8 cellular contexts compared by ENCODE assay signal in genomic region chr5:135565691-135566421, GRCh38. TPM values are rescaled to one million over a fixed set of nuclear protein-coding genes. Genes with fewer than 3 reads are reported as not detected.
DNase-seq lines count a peak whose midpoint lies in the region; ATAC-seq and TF ChIP-seq lines count a peak whose summit lies in the region.

No MANE protein-coding gene starts in this region.

- peak overlapping the region; percentile 24 for H2AFZ ChIP-seq in IMR-90 (replicated peaks; ENCODE audit: low read length, poor library complexity)
- no peak overlapping the region for H2AFZ ChIP-seq in SK-N-SH (ENCODE audit: low read depth)

- no TSS peak for BruUV-seq in IMR-90 (replicated peaks; lab: Mats Ljungman, UMichigan)

- H3K9me1 ChIP-seq in IMR-90 (ENCODE audit: insufficient read depth, low read length), result no peaks in the 10 kb centered on the region

- no peaks in the 10 kb centered on the region for H3F3A ChIP-seq in SK-N-SH (replicated peaks; ENCODE audit: insufficient read depth)

- H3K4me1 Mint-ChIP-seq in activated naive CD8-positive, alpha-beta T cell treated with anti-CD3 and anti-CD28 coated beads for 36 hours, result no peaks in the 10 kb centered on the region

- in situ Hi-C loops in IMR-90 (cut with MboI; ENCODE audit: low sequenced_read_pairs), result loop anchor here (10.0 to 25.0 kb wide), 2 partner anchors 269 to 646 kb away; partner anchors contain the start of gene SLC25A48

- CTCF ChIA-PET in IMR-90 (lab: Yijun Ruan, JAX), result interaction anchor here (0.7 to 5.4 kb wide), 18 partner anchors 11 to 269 kb away, joined by 3 to 56 read pairs (median 5); partner anchors contain the start of gene SLC25A48
- CTCF ChIA-PET in SK-N-SH (lab: Yijun Ruan, JAX), result interaction anchor here (0.5 to 25.1 kb wide), 41 partner anchors 7 to 867 kb away, joined by 3 to 409 read pairs (median 3); partner anchors contain the start of gene SLC25A48

- peak; percentile 74 for ATAC-seq in IMR-90 (ENCODE audit: low read depth)
- peak in 7 of 8 donors; percentile 40 to 78 (median 62) for ATAC-seq in heart right ventricle
- no peak for ATAC-seq in HG02938 (IDR thresholded peaks at IDR 0.05; ENCODE audit: unreplicated experiment)
- ATAC-seq in GM19397 (IDR thresholded peaks at IDR 0.05; ENCODE audit: unreplicated experiment), result no peak

- no peak overlapping the region for H3K18ac ChIP-seq in IMR-90 (ENCODE audit: low read depth, low read length)

- intact Hi-C loops in IMR-90 (cut with micrococcal nuclease), result loop anchor here (10.0 kb wide), 1 partner anchor 649 kb away; no protein-coding TSS in a partner anchor
- intact Hi-C loops in heart right ventricle (cut with DNase I), result loop anchor here in 3 of 10 donors (10.0 kb wide), 2 partner anchors 159 to 649 kb away; no protein-coding TSS in a partner anchor

- no peak overlapping the region for H3K23ac ChIP-seq in IMR-90 (ENCODE audit: low read depth, low read length)

- H3K4me1 ChIP-seq in IMR-90 (ENCODE audit: control insufficient read depth, insufficient read depth, low read length) (no peaks in the 10 kb centered on the region), SK-N-SH (ENCODE audit: control insufficient read depth in 1 of 2, insufficient read depth in 2 of 2, low read depth in 1 of 2, low read length in 1 of 2) (no peaks in the 10 kb centered on the region; a peak in 1 of 4 replicates), heart right ventricle (peaks cover 0 to 3% (median 0%) of the 10 kb centered on the region in 9 donors)

- H2BK15ac ChIP-seq in IMR-90 (ENCODE audit: low read depth, low read length), result no peak overlapping the region

- TF ChIP-seq POLR2A in IMR-90 (IDR thresholded peaks at IDR 0.05; ENCODE audit: low read depth, low read length), result no peak

- H2BK5ac ChIP-seq in IMR-90 (ENCODE audit: low read depth, low read length, poor library complexity, severe bottlenecking), result no peak overlapping the region

- H3K79me2 ChIP-seq in SK-N-SH (ENCODE audit: insufficient read depth), result no peaks in the 10 kb centered on the region

- H3K36me3 ChIP-seq in IMR-90 (ENCODE audit: control insufficient read depth, insufficient read depth, low read length) (no peaks in the 10 kb centered on the region), SK-N-SH (replicated peaks in 1 of 2; ENCODE audit: control insufficient read depth in 1 of 2, insufficient read depth in 2 of 2, low read length in 1 of 2) (no peaks in the 10 kb centered on the region), heart right ventricle (no peaks in the 10 kb centered on the region)

- H2AK9ac ChIP-seq in IMR-90 (replicated peaks; ENCODE audit: low read depth, low read length, poor library complexity), result no peak overlapping the region

- dilution Hi-C loops in IMR-90 (cut with HindIII; ENCODE audit: low sequenced_read_pairs, unreplicated experiment), result loop anchor here (25.0 kb wide), 1 partner anchor 104 kb away; the partner anchor contains the start of gene TIFAB

- H2BK120ac ChIP-seq in IMR-90 (ENCODE audit: low read depth, low read length), result no peak overlapping the region

- no peak overlapping the region for H4K91ac ChIP-seq in IMR-90 (ENCODE audit: insufficient read depth, low read depth, low read length)

- no peak overlapping the region for H4K5ac ChIP-seq in IMR-90 (ENCODE audit: low read depth, low read length)

- H3K4me3 ChIP-seq in GM12865 (ENCODE audit: low read depth, low read length), result no peak overlapping the region
- H3K4me3 ChIP-seq in IMR-90 (ENCODE audit: insufficient read depth, low read depth, low read length), result no peak overlapping the region
- H3K4me3 ChIP-seq in SK-N-SH (ENCODE audit: low read depth in 2 of 2, low read length in 1 of 2), result no peak overlapping the region; a peak in 1 of 4 replicates
- no peak overlapping the region for H3K4me3 ChIP-seq in heart right ventricle
- no peak overlapping the region for H3K4me3 ChIP-seq in retinal pigment epithelial cell (ENCODE audit: low read length)

- H4K20me1 ChIP-seq in IMR-90 (ENCODE audit: insufficient read depth, low read length) (no peaks in the 10 kb centered on the region), SK-N-SH (ENCODE audit: insufficient read depth) (no peaks in the 10 kb centered on the region)

- H3K27me3 ChIP-seq in IMR-90 (ENCODE audit: control insufficient read depth, insufficient read depth, low read length) (peaks cover 17% of the 10 kb centered on the region), SK-N-SH (ENCODE audit: insufficient read depth) (peaks cover 5% of the 10 kb centered on the region; the same call in 1 of the 2 replicates), heart right ventricle (peaks cover 0 to 35% (median 7%) of the 10 kb centered on the region in 7 donors)

- no peaks in the 10 kb centered on the region for H3K9me3 ChIP-seq in IMR-90 (ENCODE audit: control insufficient read depth, insufficient read depth, low read length)
- no peaks in the 10 kb centered on the region for H3K9me3 ChIP-seq in SK-N-SH
- H3K9me3 ChIP-seq in heart right ventricle, result no peaks in the 10 kb centered on the region

- H3K27ac ChIP-seq in IMR-90 (ENCODE audit: insufficient read depth, low read length) (no peak overlapping the region), SK-N-SH (ENCODE audit: low read depth in 2 of 2, low read length in 1 of 2) (no peak overlapping the region), heart right ventricle (no peak overlapping the region)

- no peak for TF ChIP-seq EP300 in SK-N-SH (IDR thresholded peaks at IDR 0.05; ENCODE audit: borderline replicate concordance in 1 of 2, low read depth in 1 of 2, low read length in 1 of 2)

- H3K9me3 Mint-ChIP-seq in activated naive CD8-positive, alpha-beta T cell treated with anti-CD3 and anti-CD28 coated beads for 36 hours, result no peaks in the 10 kb centered on the region

- H2BK20ac ChIP-seq in IMR-90 (ENCODE audit: low read depth, low read length), result no peak overlapping the region

- H3K4me2 ChIP-seq in IMR-90 (ENCODE audit: low read depth, low read length), result no peak overlapping the region
- no peak overlapping the region for H3K4me2 ChIP-seq in SK-N-SH

- DNase-seq in GM12865 (ENCODE audit: low read depth) (peak; percentile 72), IMR-90 (peak; percentile 52), SK-N-SH (peak; percentile 60), heart right ventricle (peak; percentile 41 to 75), retinal pigment epithelial cell (ENCODE audit: low read depth) (no peak)
- peak; percentile 63 for DNase-seq in activated naive CD8-positive, alpha-beta T cell treated with anti-CD3 and anti-CD28 coated beads for 36 hours

- H3K27me3 Mint-ChIP-seq in activated naive CD8-positive, alpha-beta T cell treated with anti-CD3 and anti-CD28 coated beads for 36 hours, result peaks cover 19% of the 10 kb centered on the region

- no peak overlapping the region for H3K27ac Mint-ChIP-seq in activated naive CD8-positive, alpha-beta T cell treated with anti-CD3 and anti-CD28 coated beads for 36 hours

- H4K8ac ChIP-seq in IMR-90 (ENCODE audit: low read depth in 2 of 2, low read length in 2 of 2), result no peak overlapping the region

- H3K56ac ChIP-seq in IMR-90 (ENCODE audit: extremely low read depth, insufficient read depth, low read length), result no peak overlapping the region

- no peak overlapping the region for H3K4me3 Mint-ChIP-seq in activated naive CD8-positive, alpha-beta T cell treated with anti-CD3 and anti-CD28 coated beads for 36 hours

- TF ChIP-seq CTCF in GM12865 (IDR thresholded peaks at IDR 0.05; ENCODE audit: insufficient read depth, low read depth, low read length, missing control alignments) (peak; percentile 93), IMR-90 (conservative IDR thresholded peaks at IDR 0.05; ENCODE audit: low read depth, low read length) (peak; percentile 80), SK-N-SH (IDR thresholded peaks at IDR 0.05) (peak; percentile 83), heart right ventricle (IDR thresholded peaks at IDR 0.05) (peak; percentile 60 to 92 (median 83)), retinal pigment epithelial cell (conservative IDR thresholded peaks at IDR 0.05; ENCODE audit: low read depth, low read length) (peak; percentile 97)

- no peaks in the 10 kb centered on the region for H3K79me1 ChIP-seq in IMR-90 (ENCODE audit: low read depth in 1 of 2, low read length in 2 of 2)

- no peaks in the 10 kb centered on the region for H3K9me2 ChIP-seq in SK-N-SH

- WGBS in IMR-90 (ENCODE audit: extremely low coverage in 2 of 2, insufficient read length in 1 of 2), 2 experiments, result 45% methylated on average over 2 of the region's 16 CpGs; no CpG with 5 or more reads in 1 of the 2 experiments
- WGBS in SK-N-SH (ENCODE audit: low lambda C conversion rate), result 22% methylated on average over 14 of the region's 16 CpGs
- WGBS in heart right ventricle, 2 donors, result 31 to 37% methylated on average over 16 of the region's 16 CpGs

- H3K9ac ChIP-seq in IMR-90 (ENCODE audit: low read depth, low read length) (no peak overlapping the region), SK-N-SH (no peak overlapping the region)

- no peak overlapping the region for H3K4ac ChIP-seq in IMR-90 (ENCODE audit: low read depth, low read length)

- POLR2A ChIA-PET in IMR-90 (lab: Charles Lee; ENCODE audit: unreplicated experiment) (interaction anchor here (0.6 kb wide), 1 partner anchor 14 kb away, joined by 3 read pairs; no protein-coding TSS in a partner anchor), SK-N-SH (lab: Yijun Ruan, JAX) (no interaction called here)

- peak; percentile 44 for TF ChIP-seq RAD21 in IMR-90 (IDR thresholded peaks at IDR 0.05; ENCODE audit: low read length)
- peak; percentile 29; the same call in 1 of the 2 replicates for TF ChIP-seq RAD21 in SK-N-SH (IDR thresholded peaks at IDR 0.05; ENCODE audit: low read length)

- H2AK5ac ChIP-seq in IMR-90 (ENCODE audit: low read depth, low read length), result no peak overlapping the region

- no peaks in the 10 kb centered on the region for H3K36me3 Mint-ChIP-seq in activated naive CD8-positive, alpha-beta T cell treated with anti-CD3 and anti-CD28 coated beads for 36 hours

- H3K14ac ChIP-seq in IMR-90 (replicated peaks; ENCODE audit: low read depth, low read length), result no peak overlapping the region

RNA-seq across cellular contexts. Expression of gene CXCL14, which starts 12.9 kb away (rescaled TPM):
- total RNA-seq in IMR-90 (2012; rRNA removed) (under 0.01 TPM in 1 of 2 replicates, not detected in the other), heart right ventricle (1 to 10 TPM in 3 of 10 donors, under 1 TPM in 7; 0.28 to 2.2 (median 0.51) TPM)
- polyA plus RNA-seq in IMR-90 (2012; rRNA removed) (not detected in 2 replicates), SK-N-SH (2012; rRNA removed) (0.05 and 0.08 TPM in 2 replicates), heart right ventricle (1 to 10 TPM in 1 of 2 donors, under 1 TPM in 1; 0.30 to 1.2 TPM)
- 0.04 and 0.07 TPM in 2 replicates for polyA plus RNA-seq in IMR-90 (2012; cell fraction: cytosol; rRNA removed)
- polyA plus RNA-seq in IMR-90 (2012; cell fraction: nucleus; rRNA removed; ENCODE audit: low replicate concordance), result not detected in 2 replicates
- 0.04 and 0.09 TPM in 2 replicates for polyA plus RNA-seq in SK-N-SH (2012; cell fraction: cytosol; rRNA removed)
- 0.05 TPM in 2 replicates for polyA plus RNA-seq in SK-N-SH (2012; cell fraction: nucleus; rRNA removed)
- total RNA-seq in activated naive CD8-positive, alpha-beta T cell treated with anti-CD3 and anti-CD28 coated beads for 36 hours, result not detected

RNA-seq across cellular contexts. Expression of gene NEUROG1, which starts 30.1 kb away (rescaled TPM):
- total RNA-seq in IMR-90 (2012; rRNA removed) (not detected in 2 replicates), heart right ventricle (not detected)
- polyA plus RNA-seq in IMR-90 (2012; rRNA removed) (not detected in 2 replicates), SK-N-SH (2012; rRNA removed) (not detected in 2 replicates), heart right ventricle (not detected)
- polyA plus RNA-seq in IMR-90 (2012; cell fraction: cytosol; rRNA removed), result not detected in 2 replicates
- not detected in 2 replicates for polyA plus RNA-seq in IMR-90 (2012; cell fraction: nucleus; rRNA removed; ENCODE audit: low replicate concordance)
- polyA plus RNA-seq in SK-N-SH (2012; cell fraction: cytosol; rRNA removed), result not detected in 2 replicates
- not detected in 2 replicates for polyA plus RNA-seq in SK-N-SH (2012; cell fraction: nucleus; rRNA removed)
- not detected for total RNA-seq in activated naive CD8-positive, alpha-beta T cell treated with anti-CD3 and anti-CD28 coated beads for 36 hours

Comparison
In these comparisons a context has a peak if more than half of its experiments do, and no peak if none do; other contexts are left out.
1. ATAC-seq: peak in IMR-90 (single experiment) and heart right ventricle (7 of 8); none in HG02938 (single experiment) and GM19397 (single experiment).
2. Peak in every context shown above with its lines, with median percentiles within 50 percentile points of each other: CTCF ChIP-seq.